Comparison of ENCODE assay signal across 32 cellular contexts in the genomic region with DNA sequence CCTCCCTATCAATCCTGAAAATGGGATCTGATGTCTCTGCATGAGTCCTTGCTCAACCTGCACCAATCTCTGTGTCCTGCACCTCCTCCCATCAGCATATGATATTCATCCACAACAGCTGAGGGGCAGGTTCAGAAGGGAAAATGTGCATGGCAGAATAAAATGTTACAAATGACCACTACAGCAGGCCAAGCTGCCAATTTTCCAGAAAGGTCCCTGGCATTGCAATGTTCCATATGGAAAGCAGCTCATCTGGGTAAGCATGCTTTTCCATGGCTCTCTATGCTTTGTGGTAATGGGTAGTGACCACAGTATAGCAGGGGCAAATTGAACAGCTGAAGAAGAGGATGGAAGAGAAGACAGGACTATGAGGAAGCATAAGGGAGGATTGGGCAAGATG.
"Had no signal": no experiment of that assay in that cellular context is flagged by ENCODE, and none has a peak within 500 bp of the region (broad histone marks: within the 10 kb centered on the region; RNA-seq: fewer than 3 reads in every experiment).

No MANE protein-coding gene starts in this region.

- H3K27ac ChIP-seq: KMS-11 had no signal

- H3K36me3 ChIP-seq: MG63 had no signal

- H3K27me3 ChIP-seq: MG63 had no signal

- H3K4me2 ChIP-seq: KMS-11 had no signal

- H3K4me3 ChIP-seq: MG63 had no signal

- H3K9ac ChIP-seq: KMS-11 had no signal

- DNase-seq: Karpas-422, Kasumi-1, KG1, MG63, MM.1S, MV-4-11, NCI-H1048, NCI-H1092, NCI-H1092 treated with DMSO at 0.1 percent for 48 hours, NCI-H1105, NCI-H1105 treated with DMSO at 0.1 percent for 48 hours, NCI-H1417, NCI-H1417 treated with DMSO at 0.1 percent for 48 hours, NCI-H1436, NCI-H1436 treated with DMSO at 0.1 percent for 48 hours, NCI-H1694, NCI-H1694 treated with DMSO at 0.1 percent for 48 hours, NCI-H187, NCI-H187 treated with DMSO at 0.1 percent for 48 hours, NCI-H1930, NCI-H2029, NCI-H2029 treated with DMSO at 0.1 percent for 48 hours, NCI-H2081, NCI-H2081 treated with DMSO at 0.1 percent for 48 hours, NCI-H2107, NCI-H2227 treated with DMSO at 0.1 percent for 48 hours, NCI-H226, NCI-H345, NCI-H446, NCI-H510A, NCI-H510A treated with DMSO at 0.1 percent for 48 hours had no signal
